10 cellular contexts compared by ENCODE assay signal in genomic region chr11:2791521-2792375, GRCh38.
A peak's percentile ranks its signal among the peaks of the same experiment; 100 is the strongest.
DNase-seq lines count a peak whose midpoint lies in the region; ATAC-seq, FAIRE-seq and TF ChIP-seq lines count a peak whose summit lies in the region.
"Had no signal": no experiment of that assay in that cellular context is flagged by ENCODE, and none has a peak within 500 bp of the region (broad histone marks: within the 10 kb centered on the region; RNA-seq: fewer than 3 reads in every experiment).

No MANE protein-coding gene starts in this region.

- H3K27ac Mint-ChIP-seq in activated CD8-positive, alpha-beta T cell treated with anti-CD3 and anti-CD28 coated beads, Interleukin-2, amount 10 ng/mL, durations not matched to agents 7 days and 5 days = peak overlapping the region; percentile 69

- DNase-seq in BE2C (peak; percentile 1), fibroblast of villous mesenchyme (ENCODE audit: low read depth) (no peak), pancreas (peak in 5 of 6 donors; percentile 3 to 68 (median 50)), 8988T (no peak), NCI-H2107 (lab: John Stamatoyannopoulos, UW) (no peak), NCI-H526 (lab: John Stamatoyannopoulos, UW) (no peak)
- peak; percentile 38 for DNase-seq in activated CD8-positive, alpha-beta T cell treated with anti-CD3 and anti-CD28 coated beads, Interleukin-2, amount 10 ng/mL, durations not matched to agents 7 days and 5 days

- no peak for TF ChIP-seq CTCF in BE2C (IDR thresholded peaks at IDR 0.05; ENCODE audit: low read depth, low read length)
- TF ChIP-seq CTCF in fibroblast of villous mesenchyme (IDR thresholded peaks at IDR 0.05; ENCODE audit: insufficient read depth, low read depth, low read length) = no peak
- no peak for TF ChIP-seq CTCF in pancreas (IDR thresholded peaks at IDR 0.05)

- CTCF ChIA-PET in activated CD8-positive, alpha-beta T cell treated with anti-CD3 and anti-CD28 coated beads, Interleukin-2, amount 10 ng/mL, durations not matched to agents 7 days and 5 days (lab: Charles Lee) = no interaction called here

- H3K4me3 ChIP-seq in BE2C (ENCODE audit: low read depth, low read length) (no peak overlapping the region), fibroblast of villous mesenchyme (ENCODE audit: low read depth, low read length) (peak overlapping the region; percentile 25), pancreas (peak overlapping the region; percentile 2 to 55 (median 36))

- no peaks in the 10 kb centered on the region for H3K27me3 ChIP-seq in BE2C
- no peaks in the 10 kb centered on the region for H3K27me3 ChIP-seq in pancreas

- H3K36me3 ChIP-seq in BE2C = no peaks in the 10 kb centered on the region
- no peaks in the 10 kb centered on the region for H3K36me3 ChIP-seq in pancreas

- H3K4me1 ChIP-seq in BE2C = no peaks in the 10 kb centered on the region
- H3K4me1 ChIP-seq in pancreas = no peaks in the 10 kb centered on the region

- peak; percentile 66 for ATAC-seq in activated CD8-positive, alpha-beta T cell treated with anti-CD3 and anti-CD28 coated beads, Interleukin-2, amount 10 ng/mL, durations not matched to agents 7 days and 5 days
- peak; percentile 41 to 58 (median 50) for ATAC-seq in pancreas
- no peak for ATAC-seq in HG03039 (IDR thresholded peaks at IDR 0.05; ENCODE audit: unreplicated experiment)

- H3K27ac ChIP-seq in pancreas = no peak overlapping the region
- H3K27ac ChIP-seq: KMS-11 had no signal

- peak overlapping the region; percentile 46 for H3K4me3 Mint-ChIP-seq in activated CD8-positive, alpha-beta T cell treated with anti-CD3 and anti-CD28 coated beads, Interleukin-2, amount 10 ng/mL, durations not matched to agents 7 days and 5 days

- FAIRE-seq in pancreas (lab: Jason Lieb, UNC) = no peak
- FAIRE-seq: G401.6 had no signal

- POLR2A ChIA-PET in activated CD8-positive, alpha-beta T cell treated with anti-CD3 and anti-CD28 coated beads, Interleukin-2, amount 10 ng/mL, durations not matched to agents 7 days and 5 days (lab: Charles Lee) = no interaction called here

- H3K27me3 Mint-ChIP-seq in activated CD8-positive, alpha-beta T cell treated with anti-CD3 and anti-CD28 coated beads, Interleukin-2, amount 10 ng/mL, durations not matched to agents 7 days and 5 days (ENCODE audit: low read depth) = peaks cover 2% of the 10 kb centered on the region

- H3K36me3 Mint-ChIP-seq in activated CD8-positive, alpha-beta T cell treated with anti-CD3 and anti-CD28 coated beads, Interleukin-2, amount 10 ng/mL, durations not matched to agents 7 days and 5 days (ENCODE audit: low read depth) = no peaks in the 10 kb centered on the region

- intact Hi-C loops in pancreas (cut with DNase I) = no loop called here

- no peaks in the 10 kb centered on the region for H3K9me3 Mint-ChIP-seq in activated CD8-positive, alpha-beta T cell treated with anti-CD3 and anti-CD28 coated beads, Interleukin-2, amount 10 ng/mL, durations not matched to agents 7 days and 5 days (ENCODE audit: insufficient read depth)

- H3K4me1 Mint-ChIP-seq in activated CD8-positive, alpha-beta T cell treated with anti-CD3 and anti-CD28 coated beads, Interleukin-2, amount 10 ng/mL, durations not matched to agents 7 days and 5 days (ENCODE audit: low read depth) = peaks cover 2% of the 10 kb centered on the region

- H3K9me3 ChIP-seq in BE2C (no peaks in the 10 kb centered on the region), pancreas (no peaks in the 10 kb centered on the region)

- 34 to 36% methylated on average over 45 to 71 of the region's 71 CpGs for WGBS in pancreas, 2 donors

Comparison
In these comparisons a context has a peak if more than half of its experiments do, and no peak if none do; other contexts are left out.
1. DNase-seq: peak in BE2C (single experiment), activated CD8-positive, alpha-beta T cell treated with anti-CD3 and anti-CD28 coated beads, Interleukin-2, amount 10 ng/mL, durations not matched to agents 7 days and 5 days (single experiment) and pancreas (5 of 6); none in fibroblast of villous mesenchyme (single experiment), 8988T (single experiment), NCI-H2107 (single experiment) and NCI-H526 (0 of 2).